In the genomic region with DNA sequence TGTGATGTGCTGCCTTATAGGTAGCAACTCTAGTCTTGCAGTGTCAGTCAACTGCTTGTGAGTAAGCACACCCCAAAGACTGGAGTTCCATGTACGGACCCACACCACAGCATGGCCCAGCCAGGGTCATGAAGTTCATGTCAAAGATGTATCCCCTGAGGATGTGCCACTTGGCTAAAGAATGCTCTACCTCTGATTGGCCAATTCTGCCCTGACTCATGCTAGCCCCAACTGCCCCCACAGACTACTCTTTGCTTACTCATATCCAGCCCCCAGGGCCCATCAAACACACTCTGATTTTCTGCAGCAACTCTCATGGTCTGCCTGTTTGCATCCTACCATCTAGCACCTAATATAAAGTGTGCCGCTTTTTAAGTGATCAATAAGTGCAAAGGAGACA, we compare ENCODE assay signal across 29 cellular contexts.
DNase-seq lines count a peak whose midpoint lies in the region; ATAC-seq, FAIRE-seq and TF ChIP-seq lines count a peak whose summit lies in the region.
"Had no signal": no experiment of that assay in that cellular context is flagged by ENCODE, and none has a peak within 500 bp of the region (broad histone marks: within the 10 kb centered on the region; RNA-seq: fewer than 3 reads in every experiment).

No MANE protein-coding gene starts in this region.

- CTCF ChIA-PET in IMR-90 (lab: Yijun Ruan, JAX): no interaction called here

- TF ChIP-seq RAD21 in IMR-90 (IDR thresholded peaks at IDR 0.05; ENCODE audit: low read length): no peak

- no peak for TF ChIP-seq CTCF in IMR-90 (conservative IDR thresholded peaks at IDR 0.05; ENCODE audit: low read depth, low read length)
- TF ChIP-seq CTCF in astrocyte (IDR thresholded peaks at IDR 0.05; ENCODE audit: insufficient read depth, low read depth, low read length): no peak

- no peaks in the 10 kb centered on the region for H3K4me1 ChIP-seq in IMR-90 (ENCODE audit: control insufficient read depth, insufficient read depth, low read length)
- H3K4me1 ChIP-seq in astrocyte (ENCODE audit: insufficient read depth, low read length): peaks cover 14% of the 10 kb centered on the region
- H3K4me1 ChIP-seq: pancreas, upper lobe of right lung had no signal

- no peak for TF ChIP-seq POLR2A in IMR-90 (IDR thresholded peaks at IDR 0.05; ENCODE audit: low read depth, low read length)

- peak overlapping the region; percentile 23 for H3K4me3 Mint-ChIP-seq in astrocyte (ENCODE audit: unreplicated experiment)
- H3K4me3 Mint-ChIP-seq in activated CD4-positive, alpha-beta T cell treated with anti-CD3 and anti-CD28 coated beads, Interleukin-2, amount 10 ng/mL, durations not matched to agents 24 days and 14 days: no peak overlapping the region
- H3K4me3 Mint-ChIP-seq: activated CD4-positive, alpha-beta memory T cell treated with anti-CD3 and anti-CD28 coated beads for 36 hours; activated T-cell treated with anti-CD3 and anti-CD28 coated beads, Interleukin-2, amount 50 U/mL, for 72 hours; CD4-positive, alpha-beta T cell; memory B cell; T-helper 1 cell treated with Interleukin-12 subunit alpha and Interleukin-12 subunit beta and Interleukin-4 antibody, amounts not matched to agents 30 μg/mL and 1 μg/mL, for 36 hours had no signal

- DNase-seq in EH (ENCODE audit: low read depth): peak; percentile 75
- DNase-seq in IMR-90: peak; percentile 17
- DNase-seq in astrocyte (ENCODE audit: low read depth): peak; percentile 18
- DNase-seq in kidney tubule cell (ENCODE audit: low spot score): peak; percentile 37
- no peak for DNase-seq in NCI-H1417 (lab: John Stamatoyannopoulos, UW)
- DNase-seq in H4 (ENCODE audit: low spot score): no peak
- DNase-seq in activated CD4-positive, alpha-beta T cell treated with anti-CD3 and anti-CD28 coated beads, Interleukin-2, amount 10 ng/mL, durations not matched to agents 24 days and 14 days: no peak
- DNase-seq in NCI-H526 (lab: John Stamatoyannopoulos, UW): no peak
- DNase-seq: activated CD4-positive, alpha-beta memory T cell treated with anti-CD3 and anti-CD28 coated beads for 36 hours; activated CD4-positive, CD25-positive, alpha-beta regulatory T cell treated with anti-CD3 and anti-CD28 coated beads, Interleukin-2, amount 50 U/mL, for 72 hours; activated T-cell treated with anti-CD3 and anti-CD28 coated beads, Interleukin-2, amount 50 U/mL, for 72 hours; AML-193; CD4-positive, alpha-beta T cell; cerebellar nuclear complex; dorsolateral prefrontal cortex; hippocampal formation; NCI-H1048; NCI-H1694; pancreas; small intestine; stimulated activated naive CD4-positive, alpha-beta T cell; upper lobe of right lung had no signal

- H3K9me3 ChIP-seq in IMR-90 (ENCODE audit: control insufficient read depth, insufficient read depth, low read length) (no peaks in the 10 kb centered on the region), astrocyte (ENCODE audit: insufficient read depth, low read depth, low read length) (no peaks in the 10 kb centered on the region)
- H3K9me3 ChIP-seq: gastroesophageal sphincter, pancreas, upper lobe of right lung had no signal

- no peaks in the 10 kb centered on the region for H3K9me1 ChIP-seq in IMR-90 (ENCODE audit: insufficient read depth, low read length)

- FAIRE-seq in astrocyte (lab: Jason Lieb, UNC): no peak
- FAIRE-seq: A204.1, G401.6, small intestine had no signal

- no peak overlapping the region for H2BK20ac ChIP-seq in IMR-90 (ENCODE audit: low read depth, low read length)

- no peaks in the 10 kb centered on the region for H3K36me3 ChIP-seq in IMR-90 (ENCODE audit: control insufficient read depth, insufficient read depth, low read length)
- H3K36me3 ChIP-seq in astrocyte (ENCODE audit: insufficient read depth, low read length): no peaks in the 10 kb centered on the region
- H3K36me3 ChIP-seq: gastroesophageal sphincter, pancreas, upper lobe of right lung had no signal

- H3K9ac ChIP-seq in IMR-90 (ENCODE audit: low read depth, low read length) (no peak overlapping the region), astrocyte (ENCODE audit: low read length) (no peak overlapping the region)

- H3K4ac ChIP-seq in IMR-90 (ENCODE audit: low read depth, low read length): no peak overlapping the region

- peaks cover 5% of the 10 kb centered on the region; the same call in 1 of the 2 replicates for H3K27me3 ChIP-seq in IMR-90 (ENCODE audit: control insufficient read depth, insufficient read depth, low read length)
- no peaks in the 10 kb centered on the region for H3K27me3 ChIP-seq in astrocyte (ENCODE audit: insufficient read depth, low read length)
- H3K27me3 ChIP-seq: gastroesophageal sphincter, upper lobe of right lung had no signal

- no TSS peak for BruUV-seq in IMR-90 (replicated peaks; lab: Mats Ljungman, UMichigan)

- no peak overlapping the region for H4K8ac ChIP-seq in IMR-90 (ENCODE audit: low read depth in 2 of 2, low read length in 2 of 2)

- POLR2A ChIA-PET in IMR-90 (lab: Charles Lee; ENCODE audit: unreplicated experiment): no interaction called here

- no peak overlapping the region for H4K91ac ChIP-seq in IMR-90 (ENCODE audit: insufficient read depth, low read depth, low read length)

- H3K36me3 Mint-ChIP-seq in astrocyte (ENCODE audit: low read depth, unreplicated experiment): no peaks in the 10 kb centered on the region
- no peaks in the 10 kb centered on the region for H3K36me3 Mint-ChIP-seq in activated CD4-positive, alpha-beta T cell treated with anti-CD3 and anti-CD28 coated beads, Interleukin-2, amount 10 ng/mL, durations not matched to agents 24 days and 14 days (ENCODE audit: low read depth)
- H3K36me3 Mint-ChIP-seq: activated CD4-positive, alpha-beta memory T cell treated with anti-CD3 and anti-CD28 coated beads for 36 hours; memory B cell had no signal

- H2AFZ ChIP-seq in IMR-90 (replicated peaks; ENCODE audit: low read length, poor library complexity): no peak overlapping the region
- H2AFZ ChIP-seq in astrocyte (ENCODE audit: low read depth, low read length): no peak overlapping the region

- intact Hi-C loops in IMR-90 (cut with micrococcal nuclease): no loop called here
- intact Hi-C loops in activated CD4-positive, alpha-beta T cell treated with anti-CD3 and anti-CD28 coated beads, Interleukin-2, amount 10 ng/mL, durations not matched to agents 24 days and 14 days (cut with micrococcal nuclease): no loop called here

- no peak for ATAC-seq in IMR-90 (ENCODE audit: low read depth)
- ATAC-seq: activated T-cell treated with anti-CD3 and anti-CD28 coated beads, Interleukin-2, amount 50 U/mL, for 72 hours; gastroesophageal sphincter; HCT116; pancreas had no signal

- no CpG with 5 or more reads among the region's 2 CpGs for WGBS in IMR-90 (ENCODE audit: extremely low coverage in 2 of 2, insufficient read length in 1 of 2), 2 experiments

- H3K23ac ChIP-seq in IMR-90 (ENCODE audit: low read depth, low read length): no peak overlapping the region

- H2BK5ac ChIP-seq in IMR-90 (ENCODE audit: low read depth, low read length, poor library complexity, severe bottlenecking): no peak overlapping the region

- H3K79me2 ChIP-seq in astrocyte (ENCODE audit: insufficient read depth, low read length): no peaks in the 10 kb centered on the region

- H3K79me1 ChIP-seq in IMR-90 (ENCODE audit: low read depth in 1 of 2, low read length in 2 of 2): no peaks in the 10 kb centered on the region

- no peak overlapping the region for H2AK9ac ChIP-seq in IMR-90 (replicated peaks; ENCODE audit: low read depth, low read length, poor library complexity)

- H3K4me1 Mint-ChIP-seq in astrocyte (ENCODE audit: low read depth, unreplicated experiment): peaks cover 39% of the 10 kb centered on the region
- H3K4me1 Mint-ChIP-seq in activated CD4-positive, alpha-beta T cell treated with anti-CD3 and anti-CD28 coated beads, Interleukin-2, amount 10 ng/mL, durations not matched to agents 24 days and 14 days: no peaks in the 10 kb centered on the region
- H3K4me1 Mint-ChIP-seq: memory B cell had no signal

- H3K9me3 Mint-ChIP-seq in astrocyte (ENCODE audit: unreplicated experiment): no peaks in the 10 kb centered on the region
- no peaks in the 10 kb centered on the region for H3K9me3 Mint-ChIP-seq in activated CD4-positive, alpha-beta T cell treated with anti-CD3 and anti-CD28 coated beads, Interleukin-2, amount 10 ng/mL, durations not matched to agents 24 days and 14 days
- H3K9me3 Mint-ChIP-seq: activated CD4-positive, alpha-beta memory T cell treated with anti-CD3 and anti-CD28 coated beads for 36 hours; activated T-cell treated with anti-CD3 and anti-CD28 coated beads, Interleukin-2, amount 50 U/mL, for 72 hours; CD4-positive, alpha-beta T cell; T-helper 1 cell treated with Interleukin-12 subunit alpha and Interleukin-12 subunit beta and Interleukin-4 antibody, amounts not matched to agents 30 μg/mL and 1 μg/mL, for 36 hours had no signal

- dilution Hi-C loops in IMR-90 (cut with HindIII; ENCODE audit: low sequenced_read_pairs, unreplicated experiment): no loop called here

- no peaks in the 10 kb centered on the region for H3K27me3 Mint-ChIP-seq in astrocyte (ENCODE audit: low read depth, unreplicated experiment)
- H3K27me3 Mint-ChIP-seq in activated CD4-positive, alpha-beta T cell treated with anti-CD3 and anti-CD28 coated beads, Interleukin-2, amount 10 ng/mL, durations not matched to agents 24 days and 14 days: no peaks in the 10 kb centered on the region
- H3K27me3 Mint-ChIP-seq: activated CD4-positive, alpha-beta memory T cell treated with anti-CD3 and anti-CD28 coated beads for 36 hours; CD4-positive, alpha-beta T cell; memory B cell had no signal

- H3K4me2 ChIP-seq in IMR-90 (ENCODE audit: low read depth, low read length) (no peak overlapping the region), astrocyte (ENCODE audit: low read length) (no peak overlapping the region)

- no peak overlapping the region for H3K18ac ChIP-seq in IMR-90 (ENCODE audit: low read depth, low read length)

- no peak overlapping the region for H3K14ac ChIP-seq in IMR-90 (replicated peaks; ENCODE audit: low read depth, low read length)

- no peak overlapping the region for H3K56ac ChIP-seq in IMR-90 (ENCODE audit: extremely low read depth, insufficient read depth, low read length)

- no peak overlapping the region for H3K27ac ChIP-seq in IMR-90 (ENCODE audit: insufficient read depth, low read length)
- no peak overlapping the region for H3K27ac ChIP-seq in astrocyte (ENCODE audit: low read depth, low read length)
- H3K27ac ChIP-seq: dorsolateral prefrontal cortex, pancreas, SK-N-MC, upper lobe of right lung had no signal

- no peak overlapping the region for H2BK120ac ChIP-seq in IMR-90 (ENCODE audit: low read depth, low read length)

- in situ Hi-C loops in IMR-90 (cut with MboI; ENCODE audit: low sequenced_read_pairs): no loop called here

- H4K20me1 ChIP-seq in IMR-90 (ENCODE audit: insufficient read depth, low read length): no peaks in the 10 kb centered on the region
- no peaks in the 10 kb centered on the region for H4K20me1 ChIP-seq in astrocyte (ENCODE audit: insufficient read depth, low read length)

- no peak overlapping the region for H2AK5ac ChIP-seq in IMR-90 (ENCODE audit: low read depth, low read length)

- no peak overlapping the region for H2BK15ac ChIP-seq in IMR-90 (ENCODE audit: low read depth, low read length)

- H3K4me3 ChIP-seq in IMR-90 (ENCODE audit: insufficient read depth, low read depth, low read length) (no peak overlapping the region), astrocyte (ENCODE audit: insufficient read depth, low read depth, low read length) (no peak overlapping the region)
- H3K4me3 ChIP-seq: dorsolateral prefrontal cortex, gastroesophageal sphincter, pancreas, SK-N-MC, upper lobe of right lung had no signal

- peak overlapping the region; percentile 75 for H3K27ac Mint-ChIP-seq in astrocyte (ENCODE audit: unreplicated experiment)
- H3K27ac Mint-ChIP-seq in activated CD4-positive, alpha-beta T cell treated with anti-CD3 and anti-CD28 coated beads, Interleukin-2, amount 10 ng/mL, durations not matched to agents 24 days and 14 days: no peak overlapping the region
- H3K27ac Mint-ChIP-seq: activated CD4-positive, alpha-beta memory T cell treated with anti-CD3 and anti-CD28 coated beads for 36 hours; activated T-cell treated with anti-CD3 and anti-CD28 coated beads, Interleukin-2, amount 50 U/mL, for 72 hours; CD4-positive, alpha-beta T cell; memory B cell; T-helper 1 cell treated with Interleukin-12 subunit alpha and Interleukin-12 subunit beta and Interleukin-4 antibody, amounts not matched to agents 30 μg/mL and 1 μg/mL, for 36 hours had no signal

- H4K5ac ChIP-seq in IMR-90 (ENCODE audit: low read depth, low read length): no peak overlapping the region

Comparison
In these comparisons a context has a peak if more than half of its experiments do, and no peak if none do; other contexts are left out.
1. DNase-seq: peak in EH (single experiment), IMR-90 (single experiment), astrocyte (single experiment) and kidney tubule cell (single experiment); none in NCI-H1417 (0 of 3), H4 (single experiment), activated CD4-positive, alpha-beta T cell treated with anti-CD3 and anti-CD28 coated beads, Interleukin-2, amount 10 ng/mL, durations not matched to agents 24 days and 14 days (single experiment) and NCI-H526 (0 of 2).